ENCODE assay signal across 1 cellular context in the genomic region with DNA sequence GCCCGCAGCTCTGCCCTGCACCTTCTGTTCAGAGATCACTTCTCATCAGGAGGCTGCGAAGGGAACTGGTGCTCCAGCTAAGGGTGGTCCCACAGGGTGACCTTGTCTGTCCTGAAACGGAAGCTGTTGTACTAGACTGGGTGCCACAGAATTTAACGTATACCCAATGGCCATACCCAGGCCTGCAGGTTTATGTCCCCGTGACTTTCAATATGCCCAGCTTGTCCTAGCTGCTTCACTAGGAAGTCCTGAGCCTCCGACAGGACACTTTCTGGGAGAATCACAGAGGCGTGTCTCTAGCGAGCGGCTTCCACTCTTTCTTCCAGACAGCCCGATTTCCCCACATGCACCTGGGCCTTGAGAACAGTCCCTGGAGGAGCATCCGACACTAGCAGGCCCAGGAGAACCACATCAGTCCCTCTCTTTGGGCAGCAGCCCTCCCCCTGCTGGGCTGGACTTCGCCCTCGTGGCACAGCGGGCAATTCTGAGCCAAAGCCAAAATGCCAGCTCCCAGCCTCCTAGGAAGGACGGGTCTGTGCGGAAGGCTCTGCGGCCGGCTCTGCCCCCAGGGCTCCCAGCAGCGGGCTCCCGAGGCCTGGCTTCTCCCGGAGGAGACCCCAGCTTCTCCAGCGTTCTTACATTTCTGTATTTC.
TF ChIP-seq lines count a peak whose summit lies in the region.

No MANE protein-coding gene starts in this region.

TF ChIP-seq in A549, 52 proteins besides CTCF, POLR2A, EP300 and RAD21 (continued from another document):
- TF ChIP-seq, protein P1, sequence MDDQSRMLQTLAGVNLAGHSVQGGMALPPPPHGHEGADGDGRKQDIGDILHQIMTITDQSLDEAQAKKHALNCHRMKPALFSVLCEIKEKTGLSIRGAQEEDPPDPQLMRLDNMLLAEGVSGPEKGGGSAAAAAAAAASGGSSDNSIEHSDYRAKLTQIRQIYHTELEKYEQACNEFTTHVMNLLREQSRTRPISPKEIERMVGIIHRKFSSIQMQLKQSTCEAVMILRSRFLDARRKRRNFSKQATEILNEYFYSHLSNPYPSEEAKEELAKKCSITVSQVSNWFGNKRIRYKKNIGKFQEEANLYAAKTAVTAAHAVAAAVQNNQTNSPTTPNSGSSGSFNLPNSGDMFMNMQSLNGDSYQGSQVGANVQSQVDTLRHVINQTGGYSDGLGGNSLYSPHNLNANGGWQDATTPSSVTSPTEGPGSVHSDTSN (IDR thresholded peaks at IDR 0.05), result no peak
- TF ChIP-seq, protein P2, sequence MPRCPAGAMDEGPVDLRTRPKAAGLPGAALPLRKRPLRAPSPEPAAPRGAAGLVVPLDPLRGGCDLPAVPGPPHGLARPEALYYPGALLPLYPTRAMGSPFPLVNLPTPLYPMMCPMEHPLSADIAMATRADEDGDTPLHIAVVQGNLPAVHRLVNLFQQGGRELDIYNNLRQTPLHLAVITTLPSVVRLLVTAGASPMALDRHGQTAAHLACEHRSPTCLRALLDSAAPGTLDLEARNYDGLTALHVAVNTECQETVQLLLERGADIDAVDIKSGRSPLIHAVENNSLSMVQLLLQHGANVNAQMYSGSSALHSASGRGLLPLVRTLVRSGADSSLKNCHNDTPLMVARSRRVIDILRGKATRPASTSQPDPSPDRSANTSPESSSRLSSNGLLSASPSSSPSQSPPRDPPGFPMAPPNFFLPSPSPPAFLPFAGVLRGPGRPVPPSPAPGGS (IDR thresholded peaks at IDR 0.05), result no peak
- TF ChIP-seq MAZ (IDR thresholded peaks at IDR 0.05; ENCODE audit: borderline replicate concordance, low read depth, low read length), result no peak
- TF ChIP-seq NPAS2 (CRISPR knock-in tag; IDR thresholded peaks at IDR 0.05; ENCODE audit: borderline replicate concordance), result no peak
- no peak for TF ChIP-seq HOXA7 (CRISPR knock-in tag; IDR thresholded peaks at IDR 0.05)
- no peak for TF ChIP-seq RARB (CRISPR knock-in tag; IDR thresholded peaks at IDR 0.05)
